8 cellular contexts compared by ENCODE assay signal in genomic region chr6:40550096-40550731, GRCh38. TPM values are rescaled to one million over a fixed set of nuclear protein-coding genes. Genes with fewer than 3 reads are reported as not detected.
A peak's percentile ranks its signal among the peaks of the same experiment; 100 is the strongest.
DNase-seq lines count a peak whose midpoint lies in the region; ATAC-seq and TF ChIP-seq lines count a peak whose summit lies in the region.

No MANE protein-coding gene starts in this region.

- no peaks in the 10 kb centered on the region for H3K4me1 Mint-ChIP-seq in activated T-cell treated with anti-CD3 and anti-CD28 coated beads, Interleukin-2, amount 50 U/mL, for 72 hours (ENCODE audit: low read depth)
- no peaks in the 10 kb centered on the region for H3K4me1 Mint-ChIP-seq in activated CD4-positive, alpha-beta memory T cell treated with anti-CD3 and anti-CD28 coated beads, Interleukin-2, amount 10 ng/mL, durations not matched to agents 7 days and 5 days

- no peaks in the 10 kb centered on the region for H3K36me3 Mint-ChIP-seq in activated T-cell treated with anti-CD3 and anti-CD28 coated beads, Interleukin-2, amount 50 U/mL, for 72 hours (ENCODE audit: insufficient read depth in 2 of 2)
- no peaks in the 10 kb centered on the region for H3K36me3 Mint-ChIP-seq in activated CD4-positive, alpha-beta memory T cell treated with anti-CD3 and anti-CD28 coated beads, Interleukin-2, amount 10 ng/mL, durations not matched to agents 7 days and 5 days (ENCODE audit: low read depth)

- H3K27me3 ChIP-seq in hepatocyte (peaks cover 13% of the 10 kb centered on the region), testis (no peaks in the 10 kb centered on the region)

- no peaks in the 10 kb centered on the region for H3K9me3 Mint-ChIP-seq in activated T-cell treated with anti-CD3 and anti-CD28 coated beads, Interleukin-2, amount 50 U/mL, for 72 hours
- H3K9me3 Mint-ChIP-seq in activated CD4-positive, alpha-beta memory T cell treated with anti-CD3 and anti-CD28 coated beads, Interleukin-2, amount 10 ng/mL, durations not matched to agents 7 days and 5 days, result no peaks in the 10 kb centered on the region

- H3K4me3 Mint-ChIP-seq in activated T-cell treated with anti-CD3 and anti-CD28 coated beads, Interleukin-2, amount 50 U/mL, for 72 hours, result no peak overlapping the region
- H3K4me3 Mint-ChIP-seq in activated CD4-positive, alpha-beta memory T cell treated with anti-CD3 and anti-CD28 coated beads, Interleukin-2, amount 10 ng/mL, durations not matched to agents 7 days and 5 days, result no peak overlapping the region

- no peak overlapping the region for H3K4me2 ChIP-seq in hepatocyte

- TF ChIP-seq POLR2A in testis (IDR thresholded peaks at IDR 0.05), result no peak

- H3K27me3 Mint-ChIP-seq in activated T-cell treated with anti-CD3 and anti-CD28 coated beads, Interleukin-2, amount 50 U/mL, for 72 hours (ENCODE audit: low read depth), result no peaks in the 10 kb centered on the region
- peaks cover 1% of the 10 kb centered on the region for H3K27me3 Mint-ChIP-seq in activated CD4-positive, alpha-beta memory T cell treated with anti-CD3 and anti-CD28 coated beads, Interleukin-2, amount 10 ng/mL, durations not matched to agents 7 days and 5 days

- no peak overlapping the region for H2AFZ ChIP-seq in hepatocyte

- H3K9me3 ChIP-seq in hepatocyte (ENCODE audit: low read depth) (no peaks in the 10 kb centered on the region), testis (no peaks in the 10 kb centered on the region)

- H3K4me1 ChIP-seq in hepatocyte (ENCODE audit: insufficient read depth) (no peaks in the 10 kb centered on the region), testis (no peaks in the 10 kb centered on the region)

- CTCF ChIA-PET in activated CD4-positive, alpha-beta memory T cell treated with anti-CD3 and anti-CD28 coated beads, Interleukin-2, amount 10 ng/mL, durations not matched to agents 7 days and 5 days (lab: Charles Lee), result interaction anchor here (0.6 to 1.5 kb wide), 3 partner anchors 12 to 38 kb away, joined by 3 read pairs; no protein-coding TSS in a partner anchor

- H3K27ac Mint-ChIP-seq in activated T-cell treated with anti-CD3 and anti-CD28 coated beads, Interleukin-2, amount 50 U/mL, for 72 hours, result no peak overlapping the region
- no peak overlapping the region for H3K27ac Mint-ChIP-seq in activated CD4-positive, alpha-beta memory T cell treated with anti-CD3 and anti-CD28 coated beads, Interleukin-2, amount 10 ng/mL, durations not matched to agents 7 days and 5 days

- DNase-seq in activated T-cell treated with anti-CD3 and anti-CD28 coated beads, Interleukin-2, amount 50 U/mL, for 72 hours, result peak; percentile 6 to 24
- no peak for DNase-seq in activated T-cell treated with anti-CD3 and anti-CD28 coated beads, Interleukin-2, amount 50 U/mL, for 1 hour
- peak; percentile 19 for DNase-seq in LoVo (ENCODE audit: low spot score)
- peak; percentile 25 for DNase-seq in activated CD4-positive, alpha-beta memory T cell treated with anti-CD3 and anti-CD28 coated beads, Interleukin-2, amount 10 ng/mL, durations not matched to agents 7 days and 5 days
- DNase-seq in hepatocyte (ENCODE audit: low spot score), result peak; percentile 67
- peak; percentile 59 for DNase-seq in testis

- TF ChIP-seq CTCF in hepatocyte (IDR thresholded peaks at IDR 0.05; ENCODE audit: poor library complexity), result peak; percentile 49
- TF ChIP-seq CTCF in testis (IDR thresholded peaks at IDR 0.05), result peak in 2 of 3 experiments; percentile 50 to 52

- H4K20me1 ChIP-seq in hepatocyte (ENCODE audit: insufficient read depth, poor library complexity, severe bottlenecking), result no peaks in the 10 kb centered on the region

- 58% methylated on average over 7 of the region's 7 CpGs for WGBS in hepatocyte (ENCODE audit: low lambda C conversion rate, missing lambda C conversion rate)
- 71 to 81% methylated on average over 7 of the region's 7 CpGs for WGBS in testis, 2 donors

- intact Hi-C loops in testis (cut with DNase I; ENCODE audit: low total_unique reads), result no loop called here

- ATAC-seq in activated T-cell treated with anti-CD3 and anti-CD28 coated beads, Interleukin-2, amount 50 U/mL, for 72 hours (replicated peaks in 1 of 2), result no peak
- ATAC-seq in HG03139 (IDR thresholded peaks at IDR 0.05; ENCODE audit: unreplicated experiment) (no peak), GM21576 (IDR thresholded peaks at IDR 0.05; ENCODE audit: unreplicated experiment) (no peak)

- H3K79me2 ChIP-seq in hepatocyte, result no peaks in the 10 kb centered on the region

- no peaks in the 10 kb centered on the region for H3K36me3 ChIP-seq in hepatocyte (replicated peaks; ENCODE audit: insufficient read depth, low read depth)
- H3K36me3 ChIP-seq in testis (ENCODE audit: low read depth, missing control alignments), result no peaks in the 10 kb centered on the region

- no peaks in the 10 kb centered on the region for H3K9me2 ChIP-seq in hepatocyte (replicated peaks; ENCODE audit: insufficient read depth)

- H3K27ac ChIP-seq in hepatocyte, result no peak overlapping the region
- H3K27ac ChIP-seq in testis, result no peak overlapping the region

- POLR2A ChIA-PET in activated CD4-positive, alpha-beta memory T cell treated with anti-CD3 and anti-CD28 coated beads, Interleukin-2, amount 10 ng/mL, durations not matched to agents 7 days and 5 days (lab: Charles Lee), result no interaction called here

- H3K4me3 ChIP-seq in hepatocyte, result no peak overlapping the region
- no peak overlapping the region for H3K4me3 ChIP-seq in testis

RNA-seq across cellular contexts. Expression of gene LRFN2, which starts 37.0 kb away (rescaled TPM):
- total RNA-seq in activated T-cell treated with anti-CD3 and anti-CD28 coated beads, Interleukin-2, amount 50 U/mL, for 72 hours, result under 1 TPM in 1 of 2 donors, not detected in 1; 0.12 TPM
- under 1 TPM in 1 of 2 experiments, not detected in 1; 0.08 TPM for total RNA-seq in activated CD4-positive, alpha-beta memory T cell treated with anti-CD3 and anti-CD28 coated beads, Interleukin-2, amount 10 ng/mL, durations not matched to agents 7 days and 5 days
- 0.12 and 0.33 TPM in 2 replicates for total RNA-seq in hepatocyte
- polyA plus RNA-seq in hepatocyte, result 0.47 and 0.54 TPM in 2 replicates
- 1 to 10 TPM; 1.1 to 1.6 TPM for total RNA-seq in testis
- polyA plus RNA-seq in testis (ENCODE audit: insufficient read depth, low read depth, low replicate concordance), result 3.3 TPM
